ENCODE assay signal across 8 cellular contexts in the genomic region with DNA sequence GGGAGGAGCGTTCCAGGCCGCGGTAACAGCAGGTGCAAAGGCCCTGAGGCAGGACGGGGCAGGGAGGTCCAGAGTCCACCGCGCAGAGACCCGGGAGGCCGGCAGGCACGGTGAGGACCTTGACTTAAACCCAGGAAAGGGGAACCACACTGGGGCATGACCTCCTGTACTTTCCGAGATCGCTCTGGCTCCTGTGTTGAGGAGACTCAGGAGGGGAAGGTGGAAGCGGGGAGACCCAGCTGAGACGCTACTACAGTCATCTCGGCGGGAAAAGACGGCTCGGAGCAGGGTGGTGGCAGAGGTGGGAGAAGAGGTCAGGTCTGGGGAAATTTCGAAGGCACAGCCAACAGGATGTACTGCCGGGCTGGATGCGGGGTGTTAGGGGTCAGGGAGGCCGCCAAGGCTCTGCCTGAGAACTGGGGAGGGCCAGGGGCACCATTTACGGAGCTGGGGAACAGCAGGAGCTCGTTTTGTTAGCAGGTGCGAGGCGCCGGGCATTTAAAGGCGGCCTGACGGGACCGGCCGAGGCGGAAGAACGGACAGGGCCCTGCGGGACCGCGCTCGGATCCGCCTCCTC. TPM values are rescaled to one million over a fixed set of nuclear protein-coding genes. Genes with fewer than 3 reads are reported as not detected.
DNase-seq lines count a peak whose midpoint lies in the region; ATAC-seq and TF ChIP-seq lines count a peak whose summit lies in the region.

No MANE protein-coding gene starts in this region.

- H3K4me3 ChIP-seq in LNCaP clone FGC (ENCODE audit: low read depth, low read length), result peak overlapping the region; percentile 87
- H3K4me3 ChIP-seq in dorsolateral prefrontal cortex, result peak overlapping the region; percentile 57 to 98 (median 86)

- peak overlapping the region; percentile 68 to 99 (median 97) for H3K27ac ChIP-seq in dorsolateral prefrontal cortex

- no peak for TF ChIP-seq CTCF in LNCaP clone FGC (IDR thresholded peaks at IDR 0.05; ENCODE audit: control insufficient read depth, extremely low read depth, insufficient read depth)
- TF ChIP-seq CTCF in dorsolateral prefrontal cortex (IDR thresholded peaks at IDR 0.05 in 54 of 56, conservative IDR thresholded peaks at IDR 0.05 in 2 of 56; ENCODE audit: low read depth in 1 of 56, partially characterized antibody in 56 of 56), result no peak
- no peak for TF ChIP-seq CTCF in nephron progenitor cell (IDR thresholded peaks at IDR 0.05)

- no peaks in the 10 kb centered on the region for H3K9me3 Mint-ChIP-seq in nephron progenitor cell

- H3K27me3 Mint-ChIP-seq in nephron progenitor cell (ENCODE audit: low read depth, poor library complexity), result peaks cover 33% of the 10 kb centered on the region

- H3K36me3 Mint-ChIP-seq in nephron progenitor cell (ENCODE audit: low read depth), result no peaks in the 10 kb centered on the region

- H3K9me3 ChIP-seq in ES-I3 (ENCODE audit: control insufficient read depth, insufficient read depth, low read length), result no peaks in the 10 kb centered on the region

- H3K27ac Mint-ChIP-seq in nephron progenitor cell, result peak overlapping the region; percentile 93

- no peaks in the 10 kb centered on the region for H3K27me3 ChIP-seq in dorsolateral prefrontal cortex

- H3K4me1 Mint-ChIP-seq in nephron progenitor cell, result peaks cover 67% of the 10 kb centered on the region

- no peaks in the 10 kb centered on the region for H3K36me3 ChIP-seq in ES-I3 (ENCODE audit: insufficient read depth, low read length)

- intact Hi-C loops in dorsolateral prefrontal cortex (cut with DNase I), result loop anchor here in 1 of 2 donors (1.0 to 10.0 kb wide), 3 partner anchors 39 to 411 kb away; partner anchors contain the start of genes ENDOV and RPTOR

- ATAC-seq in HG03442 (IDR thresholded peaks at IDR 0.05; ENCODE audit: unreplicated experiment), result no peak

- H3K4me1 ChIP-seq in ES-I3 (ENCODE audit: insufficient read depth, low read length), result no peaks in the 10 kb centered on the region

- H3K4me3 Mint-ChIP-seq in nephron progenitor cell, result peak overlapping the region; percentile 91

- DNase-seq in LNCaP clone FGC (ENCODE audit: low read depth) (no peak), dorsolateral prefrontal cortex (no peak), nephron progenitor cell (no peak), GM03348 (ENCODE audit: low spot score) (no peak), NK-92 (lab: John Stamatoyannopoulos, UW; ENCODE audit: unreplicated experiment) (no peak), NCI-H2196 (lab: John Stamatoyannopoulos, UW; ENCODE audit: unreplicated experiment) (no peak)

- peak overlapping the region; percentile 89 for H3K9ac ChIP-seq in ES-I3 (ENCODE audit: low read depth, low read length)

RNA-seq across cellular contexts. Expression of gene NPTX1, which starts 22.3 kb away (rescaled TPM):
- total RNA-seq in dorsolateral prefrontal cortex, result 100 to 1,000 TPM in 119 of 120 experiments, 10 to 100 TPM in 1; 88.1 to 345 (median 239) TPM

RNA-seq across cellular contexts. Expression of gene ENDOV, which starts 39.1 kb away (rescaled TPM):
- 10 to 100 TPM; 21.4 to 61.2 (median 36.5) TPM for total RNA-seq in dorsolateral prefrontal cortex
